Comparison of ENCODE assay signal across 8 cellular contexts in genomic region chr16:1159973-1160772, GRCh38. TPM values are rescaled to one million over a fixed set of nuclear protein-coding genes. Genes with fewer than 3 reads are reported as not detected.
DNase-seq lines count a peak whose midpoint lies in the region; ATAC-seq and TF ChIP-seq lines count a peak whose summit lies in the region.

No MANE protein-coding gene starts in this region.

- H3K4me3 Mint-ChIP-seq in WTC11 = no peak overlapping the region

- TF ChIP-seq CTCF in HEK293 (tag by site-specific recombination; IDR thresholded peaks at IDR 0.05) (no peak), WTC11 (IDR thresholded peaks at IDR 0.05) (no peak), right atrium auricular region (IDR thresholded peaks at IDR 0.05) (no peak)

- ATAC-seq in WTC11 (no peak), GM18511 (IDR thresholded peaks at IDR 0.05; ENCODE audit: unreplicated experiment) (no peak), GM18867 (IDR thresholded peaks at IDR 0.05; ENCODE audit: unreplicated experiment) (no peak), HG02610 (IDR thresholded peaks at IDR 0.05; ENCODE audit: unreplicated experiment) (no peak)

- no peaks in the 10 kb centered on the region for H3K27me3 Mint-ChIP-seq in WTC11 (ENCODE audit: low read depth)

- no peaks in the 10 kb centered on the region for H3K36me3 ChIP-seq in HEK293 (ENCODE audit: control insufficient read depth in 2 of 2, insufficient read depth in 1 of 2, low read length in 2 of 2)
- H3K36me3 ChIP-seq in right atrium auricular region = no peaks in the 10 kb centered on the region

- no peaks in the 10 kb centered on the region for H3K9me3 ChIP-seq in HEK293 (ENCODE audit: control insufficient read depth, insufficient read depth, low read depth, low read length)
- no peaks in the 10 kb centered on the region for H3K9me3 ChIP-seq in right atrium auricular region

- POLR2A ChIA-PET in HEK293 (lab: Yijun Ruan, JAX) (interaction anchor here (0.5 kb wide), 1 partner anchor 23 kb away, joined by 4 read pairs; no protein-coding TSS in a partner anchor), WTC11 (lab: Charles Lee) (no interaction called here)

- no peaks in the 10 kb centered on the region for H3K9me3 Mint-ChIP-seq in WTC11

- no peaks in the 10 kb centered on the region for H3K4me1 ChIP-seq in HEK293 (ENCODE audit: control insufficient read depth, insufficient read depth, low read length)
- H3K4me1 ChIP-seq in right atrium auricular region = peaks cover 0 to 26% of the 10 kb centered on the region in 2 donors

- H3K27me3 ChIP-seq in right atrium auricular region = no peaks in the 10 kb centered on the region

- CTCF ChIA-PET in HEK293 (lab: Yijun Ruan, JAX) = interaction anchor here (0.6 kb wide), 1 partner anchor 54 kb away, joined by 4 read pairs; no protein-coding TSS in a partner anchor
- CTCF ChIA-PET in WTC11 (lab: Charles Lee) = interaction anchor here (0.6 to 1.3 kb wide), 2 partner anchors 57 to 333 kb away, joined by 3 to 4 read pairs; partner anchors contain the start of gene TELO2

- H3K4me1 Mint-ChIP-seq in WTC11 = 0 out of 2 replicates have a peak, but pooled peaks cover 4% of the 10 kb centered on the region

- no peaks in the 10 kb centered on the region for H3K36me3 Mint-ChIP-seq in WTC11

- no peak overlapping the region for H3K27ac ChIP-seq in HEK293 (ENCODE audit: extremely low read depth, low read depth, low read length)
- peak overlapping the region; percentile 67 to 85 for H3K27ac ChIP-seq in right atrium auricular region

- DNase-seq in WTC11 (ENCODE audit: low spot score) = peak; percentile 42
- peak; percentile 61 for DNase-seq in right atrium auricular region (ENCODE audit: low spot score)
- peak; percentile 78 for DNase-seq in retina
- no peak for DNase-seq in SKM-1 (lab: John Stamatoyannopoulos, UW; ENCODE audit: unreplicated experiment)

- H3K4me3 ChIP-seq in HEK293 (ENCODE audit: low read depth, low read length) = no peak overlapping the region
- peak overlapping the region in 1 of 2 donors; percentile 22 for H3K4me3 ChIP-seq in right atrium auricular region

- no peak overlapping the region for H3K27ac Mint-ChIP-seq in WTC11

TF ChIP-seq in HEK293, 187 proteins besides CTCF, POLR2A, EP300 and RAD21:
- peak; percentile 87 for TF ChIP-seq ZNF600 (tag by site-specific recombination; IDR thresholded peaks at IDR 0.05)
- no peak for TF ChIP-seq SCRT1 (tag by site-specific recombination; IDR thresholded peaks at IDR 0.05; ENCODE audit: borderline replicate concordance)
- TF ChIP-seq ZNF24 (tag by site-specific recombination; IDR thresholded peaks at IDR 0.05) = 0 out of 2 replicates have a peak, but pooled peaks have one; percentile 7

TF ChIP-seq in WTC11, 78 proteins besides CTCF, POLR2A, EP300 and RAD21 (continues in another document):
- TF ChIP-seq JAZF1 (CRISPR knock-in tag; IDR thresholded peaks at IDR 0.05) (no peak), SMAD3 (CRISPR knock-in tag; IDR thresholded peaks at IDR 0.05; ENCODE audit: borderline replicate concordance) (no peak), ZNF219 (CRISPR knock-in tag; IDR thresholded peaks at IDR 0.05; ENCODE audit: borderline replicate concordance) (no peak), ZNF121 (CRISPR knock-in tag; IDR thresholded peaks at IDR 0.05) (no peak), E2F5 (CRISPR knock-in tag; IDR thresholded peaks at IDR 0.05) (no peak), CREM (CRISPR knock-in tag; IDR thresholded peaks at IDR 0.05) (no peak), ZNF281 (CRISPR knock-in tag; IDR thresholded peaks at IDR 0.05) (no peak), KAT7 (CRISPR knock-in tag; IDR thresholded peaks at IDR 0.05; ENCODE audit: borderline replicate concordance) (no peak), GTF2I (CRISPR knock-in tag; conservative IDR thresholded peaks at IDR 0.05) (no peak), SMAD4 (CRISPR knock-in tag; IDR thresholded peaks at IDR 0.05) (no peak), SP1 (CRISPR knock-in tag; conservative IDR thresholded peaks at IDR 0.05) (no peak), MYBL2 (CRISPR knock-in tag; IDR thresholded peaks at IDR 0.05) (no peak), FOXJ3 (CRISPR knock-in tag; IDR thresholded peaks at IDR 0.05; ENCODE audit: borderline replicate concordance) (no peak), MAX (CRISPR knock-in tag; IDR thresholded peaks at IDR 0.05) (no peak), AR (CRISPR knock-in tag; IDR thresholded peaks at IDR 0.05) (no peak)

RNA-seq across cellular contexts. Expression of gene CACNA1H, which starts 7.3 kb away (rescaled TPM):
- total RNA-seq in WTC11 (2021) (38.0 to 46.9 TPM (median 46.4 TPM) in 3 replicates), right atrium auricular region (1 to 10 TPM; 7.0 to 9.4 TPM)
